1 cellular context compared by ENCODE assay signal in the genomic region with DNA sequence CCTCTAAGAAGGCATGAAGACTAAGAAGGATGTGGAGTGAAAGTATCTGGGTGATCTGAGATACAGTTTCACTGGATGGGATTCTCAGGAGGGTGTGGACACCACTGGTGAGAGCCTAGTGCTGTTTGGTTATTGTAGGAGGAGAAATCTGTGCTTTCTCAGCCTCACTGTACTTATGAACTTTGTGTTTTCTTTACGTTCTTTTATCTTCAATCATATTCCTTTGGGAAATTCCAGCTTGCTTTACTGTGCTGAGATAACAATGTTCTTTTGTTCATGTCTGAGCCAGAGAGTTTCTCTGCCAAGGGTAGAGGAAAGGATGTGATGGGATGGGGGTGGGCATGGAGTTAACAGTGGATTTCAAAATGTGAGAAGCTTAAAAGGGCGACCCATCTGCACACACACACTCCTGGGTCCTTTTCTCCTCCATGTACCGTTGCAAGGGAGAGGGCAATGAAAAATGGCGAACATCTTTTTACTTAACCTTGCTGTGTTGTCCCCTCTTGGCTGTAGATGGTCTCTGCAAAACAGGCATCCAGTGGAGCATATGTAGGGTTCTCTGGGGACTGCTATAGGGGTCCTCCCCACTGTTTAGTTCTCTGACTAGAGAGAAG.
TF ChIP-seq lines count a peak whose summit lies in the region.

No MANE protein-coding gene starts in this region.

TF ChIP-seq in HepG2, 621 proteins besides CTCF, POLR2A, EP300 and RAD21 (continued from another document):
- TF ChIP-seq, protein P1, sequence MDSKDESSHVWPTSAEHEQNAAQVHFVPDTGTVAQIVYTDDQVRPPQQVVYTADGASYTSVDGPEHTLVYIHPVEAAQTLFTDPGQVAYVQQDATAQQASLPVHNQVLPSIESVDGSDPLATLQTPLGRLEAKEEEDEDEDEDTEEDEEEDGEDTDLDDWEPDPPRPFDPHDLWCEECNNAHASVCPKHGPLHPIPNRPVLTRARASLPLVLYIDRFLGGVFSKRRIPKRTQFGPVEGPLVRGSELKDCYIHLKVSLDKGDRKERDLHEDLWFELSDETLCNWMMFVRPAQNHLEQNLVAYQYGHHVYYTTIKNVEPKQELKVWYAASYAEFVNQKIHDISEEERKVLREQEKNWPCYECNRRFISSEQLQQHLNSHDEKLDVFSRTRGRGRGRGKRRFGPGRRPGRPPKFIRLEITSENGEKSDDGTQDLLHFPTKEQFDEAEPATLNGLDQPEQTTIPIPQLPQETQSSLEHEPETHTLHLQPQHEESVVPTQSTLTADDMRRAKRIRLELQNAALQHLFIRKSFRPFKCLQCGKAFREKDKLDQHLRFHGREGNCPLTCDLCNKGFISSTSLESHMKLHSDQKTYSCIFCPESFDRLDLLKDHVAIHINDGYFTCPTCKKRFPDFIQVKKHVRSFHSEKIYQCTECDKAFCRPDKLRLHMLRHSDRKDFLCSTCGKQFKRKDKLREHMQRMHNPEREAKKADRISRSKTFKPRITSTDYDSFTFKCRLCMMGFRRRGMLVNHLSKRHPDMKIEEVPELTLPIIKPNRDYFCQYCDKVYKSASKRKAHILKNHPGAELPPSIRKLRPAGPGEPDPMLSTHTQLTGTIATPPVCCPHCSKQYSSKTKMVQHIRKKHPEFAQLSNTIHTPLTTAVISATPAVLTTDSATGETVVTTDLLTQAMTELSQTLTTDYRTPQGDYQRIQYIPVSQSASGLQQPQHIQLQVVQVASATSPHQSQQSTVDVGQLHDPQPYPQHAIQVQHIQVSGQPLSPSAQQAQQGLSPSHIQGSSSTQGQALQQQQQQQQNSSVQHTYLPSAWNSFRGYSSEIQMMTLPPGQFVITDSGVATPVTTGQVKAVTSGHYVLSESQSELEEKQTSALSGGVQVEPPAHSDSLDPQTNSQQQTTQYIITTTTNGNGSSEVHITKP (CRISPR knock-in tag; IDR thresholded peaks at IDR 0.05; ENCODE audit: low read depth) = peak; percentile 97
